ENCODE assay signal across 8 cellular contexts in genomic region chr10:21496285-21497176, GRCh38. TPM values are rescaled to one million over a fixed set of nuclear protein-coding genes. Genes with fewer than 3 reads are reported as not detected.
DNase-seq lines count a peak whose midpoint lies in the region; ATAC-seq, FAIRE-seq and TF ChIP-seq lines count a peak whose summit lies in the region.

No MANE protein-coding gene starts in this region.

- peaks cover 42 to 49% of the 10 kb centered on the region in 2 donors for H3K27me3 Mint-ChIP-seq in CD4-positive, alpha-beta memory T cell
- peaks cover 47% of the 10 kb centered on the region for H3K27me3 Mint-ChIP-seq in activated naive CD8-positive, alpha-beta T cell

- H3K4me3 Mint-ChIP-seq in CD4-positive, alpha-beta memory T cell = peak overlapping the region; percentile 83 to 90 (median 86)
- H3K4me3 Mint-ChIP-seq in activated naive CD8-positive, alpha-beta T cell = peak overlapping the region; percentile 78

- DNase-seq in CD4-positive, alpha-beta memory T cell = peak in 4 of 5 donors; percentile 51 to 63 (median 59)
- DNase-seq in RPMI7951 (ENCODE audit: low read depth) (peak; percentile 64), cardiac muscle cell (ENCODE audit: low read depth in 1 of 2, low spot score in 1 of 2) (peak; percentile 54 to 77), pancreas (peak in 4 of 6 donors; percentile 37 to 87 (median 58)), GM19240 (ENCODE audit: insufficient read length, low spot score) (no peak)

- intact Hi-C loops in CD4-positive, alpha-beta memory T cell (cut with micrococcal nuclease) = loop anchor here (1.0 to 10.0 kb wide), 7 partner anchors 21 to 1598 kb away; partner anchors contain the start of genes BMI1, MLLT10 and MSRB2
- intact Hi-C loops in pancreas (cut with DNase I) = no loop called here

- no peaks in the 10 kb centered on the region for H3K9me3 ChIP-seq in CD4-positive, alpha-beta memory T cell (ENCODE audit: control insufficient read depth in 1 of 2, low read length in 2 of 2)
- no peaks in the 10 kb centered on the region for H3K9me3 ChIP-seq in cardiac muscle cell (ENCODE audit: low read depth)
- no peaks in the 10 kb centered on the region for H3K9me3 ChIP-seq in pancreas

- ATAC-seq in GM19328 (IDR thresholded peaks at IDR 0.05; ENCODE audit: unreplicated experiment) (peak; percentile 41), HG03439 (IDR thresholded peaks at IDR 0.05; ENCODE audit: unreplicated experiment) (peak; percentile 45), pancreas (peak; percentile 64 to 67 (median 64))

- POLR2A ChIA-PET in CD4-positive, alpha-beta memory T cell (lab: Charles Lee; ENCODE audit: partially characterized antibody) = interaction anchor here (0.7 to 4.7 kb wide), 17 partner anchors 16 to 1494 kb away, joined by 3 to 57 read pairs (median 3); partner anchors contain the start of genes BMI1, DNAJC1, MLLT10 and SKIDA1

- no peaks in the 10 kb centered on the region for H3K36me3 ChIP-seq in CD4-positive, alpha-beta memory T cell (ENCODE audit: insufficient read depth, low read length)
- H3K36me3 ChIP-seq in cardiac muscle cell = no peaks in the 10 kb centered on the region
- no peaks in the 10 kb centered on the region for H3K36me3 ChIP-seq in pancreas

- H3K36me3 Mint-ChIP-seq in CD4-positive, alpha-beta memory T cell = no peaks in the 10 kb centered on the region
- peaks cover 2% of the 10 kb centered on the region for H3K36me3 Mint-ChIP-seq in activated naive CD8-positive, alpha-beta T cell

- H3K9me3 Mint-ChIP-seq in CD4-positive, alpha-beta memory T cell = peaks cover 0 to 3% (median 0%) of the 10 kb centered on the region in 8 donors
- no peaks in the 10 kb centered on the region for H3K9me3 Mint-ChIP-seq in activated naive CD8-positive, alpha-beta T cell (ENCODE audit: low read depth)

- 0% methylated on average over 38 to 79 of the region's 79 CpGs for WGBS in pancreas, 2 donors

- CTCF ChIA-PET in CD4-positive, alpha-beta memory T cell (lab: Charles Lee; ENCODE audit: partially characterized antibody) = interaction anchor here (0.6 to 3.7 kb wide), 42 partner anchors 9 to 1493 kb away, joined by 3 to 44 read pairs (median 4); partner anchors contain the start of genes MLLT10 and SKIDA1

- H3K27ac ChIP-seq in CD4-positive, alpha-beta memory T cell (ENCODE audit: low read depth, low read length) = no peak overlapping the region
- H3K27ac ChIP-seq in cardiac muscle cell = peak overlapping the region; percentile 94
- peak overlapping the region in 2 of 4 donors; percentile 13 to 28 for H3K27ac ChIP-seq in pancreas

- H3K4me1 Mint-ChIP-seq in CD4-positive, alpha-beta memory T cell = peaks cover 12 to 36% (median 17%) of the 10 kb centered on the region in 4 donors
- H3K4me1 Mint-ChIP-seq in activated naive CD8-positive, alpha-beta T cell (ENCODE audit: low read depth) = peaks cover 26% of the 10 kb centered on the region

- peak overlapping the region; percentile 17 to 66 for H3K4me3 ChIP-seq in CD4-positive, alpha-beta memory T cell (ENCODE audit: low read length in 2 of 2)
- H3K4me3 ChIP-seq in cardiac muscle cell (peak overlapping the region; percentile 59), pancreas (peak overlapping the region; percentile 44 to 84 (median 55))

- peak overlapping the region in 1 of 7 donors; percentile 36 for H3K27ac Mint-ChIP-seq in CD4-positive, alpha-beta memory T cell
- no peak overlapping the region for H3K27ac Mint-ChIP-seq in activated naive CD8-positive, alpha-beta T cell

- FAIRE-seq in pancreas (lab: Jason Lieb, UNC) = no peak

- TF ChIP-seq CTCF in cardiac muscle cell (IDR thresholded peaks at IDR 0.05; ENCODE audit: low read depth, low read length) = peak; percentile 38
- no peak for TF ChIP-seq CTCF in pancreas (IDR thresholded peaks at IDR 0.05)

- peaks cover 34% of the 10 kb centered on the region for H3K4me1 ChIP-seq in CD4-positive, alpha-beta memory T cell (ENCODE audit: insufficient read depth, low read length)
- peaks cover 36% of the 10 kb centered on the region for H3K4me1 ChIP-seq in cardiac muscle cell (ENCODE audit: low read depth)
- peaks cover 0 to 3% (median 0%) of the 10 kb centered on the region in 3 donors for H3K4me1 ChIP-seq in pancreas

- H3K27me3 ChIP-seq in CD4-positive, alpha-beta memory T cell (ENCODE audit: insufficient read depth, low read length) = peaks cover 60% of the 10 kb centered on the region
- no peaks in the 10 kb centered on the region for H3K27me3 ChIP-seq in cardiac muscle cell
- H3K27me3 ChIP-seq in pancreas = no peaks in the 10 kb centered on the region

RNA-seq across cellular contexts. Expression of gene SKIDA1, which starts 29.0 kb away (rescaled TPM):
- under 1 TPM; 0.39 to 0.73 TPM for total RNA-seq in CD4-positive, alpha-beta memory T cell
- polyA plus RNA-seq in CD4-positive, alpha-beta memory T cell = under 1 TPM; 0.13 to 0.94 TPM
- 0.48 and 0.88 TPM in 2 replicates for total RNA-seq in RPMI7951 (2014; rRNA removed; shearing (Covaris generic))
- total RNA-seq in cardiac muscle cell (42.4 and 62.4 TPM in 2 replicates), pancreas (under 1 TPM; 0.51 to 0.97 (median 0.62) TPM)
- polyA plus RNA-seq in cardiac muscle cell (4.3 and 7.9 TPM in 2 replicates), pancreas (under 1 TPM; 0.23 to 0.52 TPM)

RNA-seq across cellular contexts. Expression of gene MLLT10, which starts 37.5 kb away (rescaled TPM):
- total RNA-seq in CD4-positive, alpha-beta memory T cell = 10 to 100 TPM; 64.6 to 73.4 TPM
- polyA plus RNA-seq in CD4-positive, alpha-beta memory T cell = 1 to 10 TPM; 5.2 to 8.5 TPM
- 31.2 and 42.1 TPM in 2 replicates for total RNA-seq in RPMI7951 (2014; rRNA removed; shearing (Covaris generic))
- total RNA-seq in cardiac muscle cell (26.0 and 40.6 TPM in 2 replicates), pancreas (10 to 100 TPM; 10.7 to 25.1 (median 15.4) TPM)
- polyA plus RNA-seq in cardiac muscle cell (38.4 and 39.5 TPM in 2 replicates), pancreas (10 to 100 TPM; 11.3 to 14.5 TPM)

Comparison
In these comparisons a context has a peak if more than half of its experiments do, and no peak if none do; other contexts are left out.
1. RNA of gene SKIDA1, which starts 29.0 kb away (total RNA-seq): 42.4 to 62.4 TPM in cardiac muscle cell; 0.39 to 0.73 TPM in CD4-positive, alpha-beta memory T cell, 0.51 to 0.97 TPM in pancreas and 0.48 to 0.88 TPM in RPMI7951; every median in the first group is over 10 times any median in the second.
2. Peak in every context shown above with its lines, with median percentiles within 50 percentile points of each other: H3K4me3 ChIP-seq and ATAC-seq.